8 cellular contexts compared by ENCODE assay signal in the genomic region with DNA sequence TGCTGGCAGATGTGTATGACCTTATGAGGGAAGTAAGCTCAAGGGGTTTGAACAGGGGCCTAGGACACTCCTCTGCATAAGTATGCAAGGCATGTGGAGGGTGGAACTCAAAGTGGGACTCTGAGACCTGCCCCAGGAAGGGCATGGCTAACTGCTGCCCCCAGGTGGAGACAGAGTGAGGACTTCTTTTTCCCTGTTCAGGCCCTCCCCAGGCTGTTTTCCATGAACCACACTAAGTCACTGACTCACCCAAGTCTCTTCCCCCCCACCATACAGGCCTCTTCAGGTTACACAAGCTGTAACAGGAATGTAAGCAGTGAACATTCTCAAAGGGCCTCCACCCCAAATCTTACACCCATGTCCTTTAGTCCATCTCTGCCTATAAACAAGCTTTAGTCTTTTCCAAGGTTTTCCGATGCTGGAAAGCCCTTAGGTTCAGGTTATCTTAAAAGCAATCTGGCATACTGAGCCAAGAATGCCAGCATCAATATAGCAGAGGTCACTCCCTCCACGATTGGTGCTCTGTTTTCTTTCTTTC. TPM values are rescaled to one million over a fixed set of nuclear protein-coding genes. Genes with fewer than 3 reads are reported as not detected.
DNase-seq lines count a peak whose midpoint lies in the region; ATAC-seq and TF ChIP-seq lines count a peak whose summit lies in the region.

No MANE protein-coding gene starts in this region.

- no peaks in the 10 kb centered on the region for H3K9me3 Mint-ChIP-seq in CD4-positive, alpha-beta memory T cell
- H3K9me3 Mint-ChIP-seq in activated naive CD8-positive, alpha-beta T cell treated with anti-CD3 and anti-CD28 coated beads, Interleukin-2, amount 10 ng/mL, durations not matched to agents 7 days and 5 days, result no peaks in the 10 kb centered on the region

- WGBS in heart right ventricle, 2 donors, result 32% methylated on average over 2 of the region's 2 CpGs

- no peak overlapping the region for H3K4me3 ChIP-seq in CD4-positive, alpha-beta memory T cell (ENCODE audit: low read length in 2 of 2)
- H3K4me3 ChIP-seq in heart right ventricle, result no peak overlapping the region

- no peak for ATAC-seq in activated naive CD8-positive, alpha-beta T cell treated with anti-CD3 and anti-CD28 coated beads, Interleukin-2, amount 10 ng/mL, durations not matched to agents 7 days and 5 days (ENCODE audit: low read depth)
- peak; percentile 67 to 89 (median 86) for ATAC-seq in heart right ventricle
- no peak for ATAC-seq in HG02759 (IDR thresholded peaks at IDR 0.05; ENCODE audit: unreplicated experiment)
- no peak for ATAC-seq in GM18517 (IDR thresholded peaks at IDR 0.05; ENCODE audit: unreplicated experiment)

- H3K27me3 ChIP-seq in CD4-positive, alpha-beta memory T cell (ENCODE audit: insufficient read depth, low read length), result no peaks in the 10 kb centered on the region
- H3K27me3 ChIP-seq in heart right ventricle, result no peaks in the 10 kb centered on the region

- peak overlapping the region; percentile 8 for H3K27ac ChIP-seq in CD4-positive, alpha-beta memory T cell (ENCODE audit: low read depth, low read length)
- peak overlapping the region; percentile 44 to 81 (median 72) for H3K27ac ChIP-seq in heart right ventricle

- POLR2A ChIA-PET in CD4-positive, alpha-beta memory T cell (lab: Charles Lee; ENCODE audit: partially characterized antibody), result interaction anchor here (0.7 to 12.5 kb wide), 15 partner anchors 10 to 226 kb away, joined by 3 to 751 read pairs (median 6); a partner anchor contains a TSS
- POLR2A ChIA-PET in activated naive CD8-positive, alpha-beta T cell treated with anti-CD3 and anti-CD28 coated beads, Interleukin-2, amount 10 ng/mL, durations not matched to agents 7 days and 5 days (lab: Charles Lee), result interaction anchor here (0.7 to 1.6 kb wide), 8 partner anchors 9 to 167 kb away, joined by 3 to 9 read pairs (median 5); a partner anchor contains a TSS

- peaks cover 15% of the 10 kb centered on the region for H3K36me3 ChIP-seq in CD4-positive, alpha-beta memory T cell (ENCODE audit: insufficient read depth, low read length)
- H3K36me3 ChIP-seq in heart right ventricle, result peaks cover 0 to 82% (median 40%) of the 10 kb centered on the region in 9 donors

- H3K27ac Mint-ChIP-seq in CD4-positive, alpha-beta memory T cell, result peak overlapping the region; percentile 43 to 100 (median 94)
- peak overlapping the region; percentile 54 for H3K27ac Mint-ChIP-seq in activated naive CD8-positive, alpha-beta T cell treated with anti-CD3 and anti-CD28 coated beads, Interleukin-2, amount 10 ng/mL, durations not matched to agents 7 days and 5 days

- H3K27me3 Mint-ChIP-seq in CD4-positive, alpha-beta memory T cell, result no peaks in the 10 kb centered on the region
- no peaks in the 10 kb centered on the region for H3K27me3 Mint-ChIP-seq in activated naive CD8-positive, alpha-beta T cell treated with anti-CD3 and anti-CD28 coated beads, Interleukin-2, amount 10 ng/mL, durations not matched to agents 7 days and 5 days

- H3K4me1 Mint-ChIP-seq in CD4-positive, alpha-beta memory T cell, result peaks cover 41 to 64% (median 51%) of the 10 kb centered on the region in 4 donors
- peaks cover 46% of the 10 kb centered on the region for H3K4me1 Mint-ChIP-seq in activated naive CD8-positive, alpha-beta T cell treated with anti-CD3 and anti-CD28 coated beads, Interleukin-2, amount 10 ng/mL, durations not matched to agents 7 days and 5 days

- no peaks in the 10 kb centered on the region for H3K9me3 ChIP-seq in CD4-positive, alpha-beta memory T cell (ENCODE audit: control insufficient read depth in 1 of 2, low read length in 2 of 2)
- H3K9me3 ChIP-seq in heart right ventricle, result no peaks in the 10 kb centered on the region

- intact Hi-C loops in CD4-positive, alpha-beta memory T cell (cut with micrococcal nuclease), result loop anchor here (1.0 kb wide), 3 partner anchors 63 to 166 kb away; no protein-coding TSS in a partner anchor
- intact Hi-C loops in heart right ventricle (cut with DNase I), result loop anchor here in 7 of 10 donors (1.0 to 10.0 kb wide), 9 partner anchors 18 to 166 kb away; no protein-coding TSS in a partner anchor

- peaks cover 55% of the 10 kb centered on the region for H3K4me1 ChIP-seq in CD4-positive, alpha-beta memory T cell (ENCODE audit: insufficient read depth, low read length)
- peaks cover 22 to 52% (median 38%) of the 10 kb centered on the region in 9 donors for H3K4me1 ChIP-seq in heart right ventricle

- TF ChIP-seq CTCF in heart right ventricle (IDR thresholded peaks at IDR 0.05), result peak; percentile 78 to 89 (median 83)

- CTCF ChIA-PET in CD4-positive, alpha-beta memory T cell (lab: Charles Lee; ENCODE audit: partially characterized antibody), result interaction anchor here (0.5 to 14.9 kb wide), 36 partner anchors 9 to 313 kb away, joined by 3 to 450 read pairs (median 5); a partner anchor contains a TSS

- DNase-seq in CD4-positive, alpha-beta memory T cell, result peak; percentile 75 to 89 (median 80)
- DNase-seq in HS-5 (ENCODE audit: low read depth) (peak; percentile 99), SK-N-DZ (ENCODE audit: low spot score) (peak; percentile 75), heart right ventricle (peak; percentile 79 to 91), renal cortical epithelial cell (ENCODE audit: low read depth) (peak; percentile 97)
- DNase-seq in activated naive CD8-positive, alpha-beta T cell treated with anti-CD3 and anti-CD28 coated beads, Interleukin-2, amount 10 ng/mL, durations not matched to agents 7 days and 5 days, result peak; percentile 71

- H3K4me3 Mint-ChIP-seq in CD4-positive, alpha-beta memory T cell, result peak overlapping the region in 3 of 8 donors; percentile 22 to 57 (median 37)
- H3K4me3 Mint-ChIP-seq in activated naive CD8-positive, alpha-beta T cell treated with anti-CD3 and anti-CD28 coated beads, Interleukin-2, amount 10 ng/mL, durations not matched to agents 7 days and 5 days, result no peak overlapping the region

- H3K36me3 Mint-ChIP-seq in CD4-positive, alpha-beta memory T cell, result peaks cover 29 to 51% of the 10 kb centered on the region in 2 donors
- peaks cover 24% of the 10 kb centered on the region for H3K36me3 Mint-ChIP-seq in activated naive CD8-positive, alpha-beta T cell treated with anti-CD3 and anti-CD28 coated beads, Interleukin-2, amount 10 ng/mL, durations not matched to agents 7 days and 5 days

RNA-seq across cellular contexts. Expression of a gene that starts 13.1 kb away (rescaled TPM):
- total RNA-seq in CD4-positive, alpha-beta memory T cell, result 1,000 to 10,000 TPM; 1,815 to 1,855 TPM
- polyA plus RNA-seq in CD4-positive, alpha-beta memory T cell, result 1,000 to 10,000 TPM; 1,453 to 1,910 TPM
- polyA plus RNA-seq in SK-N-DZ (2014; cell fraction: cytosol; rRNA removed), result 3,065 and 3,261 TPM in 2 replicates
- polyA plus RNA-seq in SK-N-DZ (2014; cell fraction: nucleus; rRNA removed), result 1,095 and 1,442 TPM in 2 replicates
- total RNA-seq in activated naive CD8-positive, alpha-beta T cell treated with anti-CD3 and anti-CD28 coated beads, Interleukin-2, amount 10 ng/mL, durations not matched to agents 7 days and 5 days, result 1,000 to 10,000 TPM; 1,132 to 1,152 TPM
- total RNA-seq in heart right ventricle (1,000 to 10,000 TPM in 5 of 10 donors, 100 to 1,000 TPM in 5; 784 to 1,131 (median 1,002) TPM), renal cortical epithelial cell (1,513 and 1,623 TPM in 2 replicates)
- polyA plus RNA-seq in heart right ventricle, result 1,000 to 10,000 TPM in 1 of 2 donors, 100 to 1,000 TPM in 1; 555 to 1,173 TPM

RNA-seq across cellular contexts. Expression of a gene that starts 14.0 kb away (rescaled TPM):
- total RNA-seq in CD4-positive, alpha-beta memory T cell, result 100 to 1,000 TPM; 559 to 573 TPM
- 100 to 1,000 TPM in 1 of 2 donors, 10 to 100 TPM in 1; 23.5 to 186 TPM for polyA plus RNA-seq in CD4-positive, alpha-beta memory T cell
- polyA plus RNA-seq in SK-N-DZ (2014; cell fraction: cytosol; rRNA removed), result 4.3 and 11.3 TPM in 2 replicates
- 7.7 and 25.1 TPM in 2 replicates for polyA plus RNA-seq in SK-N-DZ (2014; cell fraction: nucleus; rRNA removed)
- total RNA-seq in activated naive CD8-positive, alpha-beta T cell treated with anti-CD3 and anti-CD28 coated beads, Interleukin-2, amount 10 ng/mL, durations not matched to agents 7 days and 5 days, result 100 to 1,000 TPM; 278 to 344 TPM
- total RNA-seq in heart right ventricle (100 to 1,000 TPM; 259 to 447 (median 386) TPM), renal cortical epithelial cell (409 and 1,601 TPM in 2 replicates)
- 100 to 1,000 TPM; 101 to 113 TPM for polyA plus RNA-seq in heart right ventricle

RNA-seq across cellular contexts. Expression of a gene that starts 30.7 kb away (rescaled TPM):
- 10 to 100 TPM; 37.7 to 38.1 TPM for total RNA-seq in CD4-positive, alpha-beta memory T cell
- 10 to 100 TPM; 14.6 to 19.7 TPM for polyA plus RNA-seq in CD4-positive, alpha-beta memory T cell
- 29.3 and 33.3 TPM in 2 replicates for polyA plus RNA-seq in SK-N-DZ (2014; cell fraction: cytosol; rRNA removed)
- polyA plus RNA-seq in SK-N-DZ (2014; cell fraction: nucleus; rRNA removed), result 46.7 and 63.7 TPM in 2 replicates
- total RNA-seq in activated naive CD8-positive, alpha-beta T cell treated with anti-CD3 and anti-CD28 coated beads, Interleukin-2, amount 10 ng/mL, durations not matched to agents 7 days and 5 days, result 10 to 100 TPM; 27.2 to 38.2 TPM
- 10 to 100 TPM in 8 of 10 donors, 1 to 10 TPM in 2; 8.2 to 17.9 (median 12.3) TPM for total RNA-seq in heart right ventricle
- 10 to 100 TPM in 1 of 2 donors, 1 to 10 TPM in 1; 9.3 to 19.2 TPM for polyA plus RNA-seq in heart right ventricle
- total RNA-seq in renal cortical epithelial cell, result 5.9 and 12.7 TPM in 2 replicates

RNA-seq across cellular contexts. Expression of a gene that starts 41.0 kb away (rescaled TPM):
- total RNA-seq in CD4-positive, alpha-beta memory T cell, result 100 to 1,000 TPM; 207 to 210 TPM
- polyA plus RNA-seq in CD4-positive, alpha-beta memory T cell, result 10 to 100 TPM; 16.6 to 36.4 TPM
- polyA plus RNA-seq in SK-N-DZ (2014; cell fraction: cytosol; rRNA removed), result 105 and 108 TPM in 2 replicates
- polyA plus RNA-seq in SK-N-DZ (2014; cell fraction: nucleus; rRNA removed), result 223 and 244 TPM in 2 replicates
- total RNA-seq in activated naive CD8-positive, alpha-beta T cell treated with anti-CD3 and anti-CD28 coated beads, Interleukin-2, amount 10 ng/mL, durations not matched to agents 7 days and 5 days, result 100 to 1,000 TPM; 231 to 233 TPM
- total RNA-seq in heart right ventricle, result 10 to 100 TPM; 25.0 to 45.3 (median 29.8) TPM
- polyA plus RNA-seq in heart right ventricle, result 10 to 100 TPM; 22.1 to 35.3 TPM
- 121 and 212 TPM in 2 replicates for total RNA-seq in renal cortical epithelial cell

RNA-seq across cellular contexts. Expression of a gene that starts 51.9 kb away (rescaled TPM):
- 100 to 1,000 TPM; 192 to 201 TPM for total RNA-seq in CD4-positive, alpha-beta memory T cell
- 10 to 100 TPM; 18.2 to 24.8 TPM for polyA plus RNA-seq in CD4-positive, alpha-beta memory T cell
- 22.8 and 24.5 TPM in 2 replicates for polyA plus RNA-seq in SK-N-DZ (2014; cell fraction: cytosol; rRNA removed)
- 193 and 259 TPM in 2 replicates for polyA plus RNA-seq in SK-N-DZ (2014; cell fraction: nucleus; rRNA removed)
- total RNA-seq in activated naive CD8-positive, alpha-beta T cell treated with anti-CD3 and anti-CD28 coated beads, Interleukin-2, amount 10 ng/mL, durations not matched to agents 7 days and 5 days, result 100 to 1,000 TPM; 183 to 185 TPM
- 10 to 100 TPM in 8 of 10 donors, 1 to 10 TPM in 2; 7.7 to 27.2 (median 15.2) TPM for total RNA-seq in heart right ventricle
- polyA plus RNA-seq in heart right ventricle, result 10 to 100 TPM; 18.9 to 50.4 TPM
- 14.9 and 29.7 TPM in 2 replicates for total RNA-seq in renal cortical epithelial cell

Comparison
In these comparisons a context has a peak if more than half of its experiments do, and no peak if none do; other contexts are left out.
1. ATAC-seq: peak in heart right ventricle (8 of 8); none in activated naive CD8-positive, alpha-beta T cell treated with anti-CD3 and anti-CD28 coated beads, Interleukin-2, amount 10 ng/mL, durations not matched to agents 7 days and 5 days (single experiment), HG02759 (single experiment) and GM18517 (single experiment).
2. Peak in every context shown above with its lines, with median percentiles within 50 percentile points of each other: DNase-seq.